In the genomic region with DNA sequence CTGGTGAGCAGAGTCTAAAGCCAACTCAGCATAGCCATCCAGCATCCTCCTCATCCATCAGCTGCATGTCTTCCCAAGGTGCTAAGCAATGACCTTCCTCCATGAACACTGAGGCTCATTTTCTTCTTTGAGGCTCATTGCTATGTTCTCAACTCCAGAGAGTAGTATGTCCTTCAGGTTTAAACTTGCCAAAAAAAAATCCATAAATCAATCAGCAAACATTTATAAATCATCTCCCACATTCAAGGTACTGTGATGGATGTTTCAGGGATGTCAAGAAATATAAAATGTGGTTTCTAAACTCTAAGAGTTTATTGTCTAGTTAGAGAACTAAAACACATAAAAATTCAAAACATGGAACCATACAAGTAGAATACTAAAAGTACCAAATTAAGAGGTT, we compare ENCODE assay signal across 17 cellular contexts. TPM values are rescaled to one million over a fixed set of nuclear protein-coding genes. Genes with fewer than 3 reads are reported as not detected.
DNase-seq lines count a peak whose midpoint lies in the region; ATAC-seq lines count a peak whose summit lies in the region.
"Had no signal": no experiment of that assay in that cellular context is flagged by ENCODE, and none has a peak within 500 bp of the region (broad histone marks: within the 10 kb centered on the region; RNA-seq: fewer than 3 reads in every experiment).

No MANE protein-coding gene starts in this region.

- no peak for DNase-seq in CD4-positive, CD25-positive, alpha-beta regulatory T cell
- no peak for DNase-seq in T-helper 17 cell
- DNase-seq in naive B cell: no peak
- no peak for DNase-seq in stimulated activated effector memory CD8-positive, alpha-beta T cell treated with anti-CD3 and anti-CD28 coated beads, Interleukin-12 subunit alpha, Interleukin-12 subunit beta, amount 100 ng/mL, for 72 hours (ENCODE audit: low spot score in 2 of 2)
- no peak for DNase-seq in HK-2 (ENCODE audit: unreplicated experiment)
- no peak for DNase-seq in AG20443 (ENCODE audit: low spot score)
- no peak for DNase-seq in HCEC 1CT
- DNase-seq: ACHN; C1 segment of cervical spinal cord; CD8-positive, alpha-beta T cell; COR-L47; DMS153; DMS79 treated with DMSO at 0.1 percent for 48 hours; EL; GOT3 had no signal

- H3K4me1 Mint-ChIP-seq in CD4-positive, CD25-positive, alpha-beta regulatory T cell: peaks cover 36 to 56% (median 48%) of the 10 kb centered on the region in 4 donors
- H3K4me1 Mint-ChIP-seq in T-helper 17 cell (peaks cover 45% of the 10 kb centered on the region), naive B cell (peaks cover 38 to 44% (median 44%) of the 10 kb centered on the region in 3 donors)
- peaks cover 74% of the 10 kb centered on the region for H3K4me1 Mint-ChIP-seq in stimulated activated effector memory CD8-positive, alpha-beta T cell treated with anti-CD3 and anti-CD28 coated beads, Interleukin-12 subunit alpha, Interleukin-12 subunit beta, amount 100 ng/mL, for 72 hours

- no peak overlapping the region for H3K4me3 ChIP-seq in CD4-positive, CD25-positive, alpha-beta regulatory T cell (ENCODE audit: low read depth, low read length)
- H3K4me3 ChIP-seq: HAP-1 had no signal

- H3K36me3 ChIP-seq in CD4-positive, CD25-positive, alpha-beta regulatory T cell (ENCODE audit: control insufficient read depth, insufficient read depth, low read length): no peaks in the 10 kb centered on the region
- H3K36me3 ChIP-seq: HAP-1 had no signal

- peaks cover 42% of the 10 kb centered on the region for H3K4me1 ChIP-seq in CD4-positive, CD25-positive, alpha-beta regulatory T cell (ENCODE audit: control insufficient read depth, insufficient read depth, low read length, poor library complexity, severe bottlenecking)

- no peaks in the 10 kb centered on the region for H3K36me3 Mint-ChIP-seq in CD4-positive, CD25-positive, alpha-beta regulatory T cell
- H3K36me3 Mint-ChIP-seq in T-helper 17 cell (ENCODE audit: low read depth): no peaks in the 10 kb centered on the region
- H3K36me3 Mint-ChIP-seq in naive B cell: no peaks in the 10 kb centered on the region
- peaks cover 8% of the 10 kb centered on the region for H3K36me3 Mint-ChIP-seq in stimulated activated effector memory CD8-positive, alpha-beta T cell treated with anti-CD3 and anti-CD28 coated beads, Interleukin-12 subunit alpha, Interleukin-12 subunit beta, amount 100 ng/mL, for 72 hours
- H3K36me3 Mint-ChIP-seq: CD8-positive, alpha-beta T cell had no signal

- no peaks in the 10 kb centered on the region for H3K27me3 ChIP-seq in CD4-positive, CD25-positive, alpha-beta regulatory T cell (ENCODE audit: control insufficient read depth, insufficient read depth, low read length)

- H3K27me3 Mint-ChIP-seq in CD4-positive, CD25-positive, alpha-beta regulatory T cell: no peaks in the 10 kb centered on the region
- H3K27me3 Mint-ChIP-seq in T-helper 17 cell (no peaks in the 10 kb centered on the region), naive B cell (no peaks in the 10 kb centered on the region)
- H3K27me3 Mint-ChIP-seq: B cell had no signal

- H3K9me3 ChIP-seq in CD4-positive, CD25-positive, alpha-beta regulatory T cell (ENCODE audit: control insufficient read depth in 2 of 2, low read length in 2 of 2): no peaks in the 10 kb centered on the region
- H3K9me3 ChIP-seq in T-helper 17 cell (ENCODE audit: control insufficient read depth, low read length, poor library complexity, severe bottlenecking): no peaks in the 10 kb centered on the region
- H3K9me3 ChIP-seq: HAP-1 had no signal

- no peaks in the 10 kb centered on the region for H3K9me3 Mint-ChIP-seq in CD4-positive, CD25-positive, alpha-beta regulatory T cell
- no peaks in the 10 kb centered on the region for H3K9me3 Mint-ChIP-seq in naive B cell
- H3K9me3 Mint-ChIP-seq in stimulated activated effector memory CD8-positive, alpha-beta T cell treated with anti-CD3 and anti-CD28 coated beads, Interleukin-12 subunit alpha, Interleukin-12 subunit beta, amount 100 ng/mL, for 72 hours: peaks cover 5% of the 10 kb centered on the region
- H3K9me3 Mint-ChIP-seq: CD8-positive, alpha-beta T cell had no signal

- ATAC-seq in CD4-positive, CD25-positive, alpha-beta regulatory T cell (ENCODE audit: low read depth in 2 of 2): no peak
- no peak for ATAC-seq in T-helper 17 cell
- no peak for ATAC-seq in naive B cell (ENCODE audit: low read depth in 2 of 2)
- ATAC-seq in stimulated activated effector memory CD8-positive, alpha-beta T cell treated with anti-CD3 and anti-CD28 coated beads, Interleukin-12 subunit alpha, Interleukin-12 subunit beta, amount 100 ng/mL, for 72 hours: no peak
- ATAC-seq: CD8-positive, alpha-beta T cell had no signal

- no peak overlapping the region for H3K27ac ChIP-seq in CD4-positive, CD25-positive, alpha-beta regulatory T cell (ENCODE audit: insufficient read depth, low read length, poor library complexity, severe bottlenecking)

- no peak overlapping the region for H3K4me3 Mint-ChIP-seq in CD4-positive, CD25-positive, alpha-beta regulatory T cell
- H3K4me3 Mint-ChIP-seq in T-helper 17 cell: no peak overlapping the region
- H3K4me3 Mint-ChIP-seq in naive B cell: no peak overlapping the region
- no peak overlapping the region for H3K4me3 Mint-ChIP-seq in stimulated activated effector memory CD8-positive, alpha-beta T cell treated with anti-CD3 and anti-CD28 coated beads, Interleukin-12 subunit alpha, Interleukin-12 subunit beta, amount 100 ng/mL, for 72 hours
- H3K4me3 Mint-ChIP-seq: B cell; CD8-positive, alpha-beta T cell had no signal

- H3K27ac Mint-ChIP-seq in CD4-positive, CD25-positive, alpha-beta regulatory T cell: peak overlapping the region in 2 of 3 donors; percentile 4 to 57
- H3K27ac Mint-ChIP-seq in T-helper 17 cell (peak overlapping the region; percentile 56), naive B cell (peak overlapping the region in 5 of 6 donors; percentile 11 to 65 (median 22))
- H3K27ac Mint-ChIP-seq in stimulated activated effector memory CD8-positive, alpha-beta T cell treated with anti-CD3 and anti-CD28 coated beads, Interleukin-12 subunit alpha, Interleukin-12 subunit beta, amount 100 ng/mL, for 72 hours: peak overlapping the region; percentile 57
- H3K27ac Mint-ChIP-seq: B cell; CD8-positive, alpha-beta T cell had no signal

RNA-seq across cellular contexts. Expression of a gene that starts 29.8 kb away (rescaled TPM):
- 21.2 TPM for total RNA-seq in CD4-positive, CD25-positive, alpha-beta regulatory T cell
- polyA plus RNA-seq in CD4-positive, CD25-positive, alpha-beta regulatory T cell: 10 to 100 TPM; 13.4 to 21.1 (median 15.5) TPM
- 10 to 100 TPM; 16.3 to 18.7 TPM for total RNA-seq in T-helper 17 cell
- polyA plus RNA-seq in naive B cell (ENCODE audit: low read depth in 6 of 6): 10 to 100 TPM; 15.2 to 22.3 (median 21.5) TPM
